In the genomic region with DNA sequence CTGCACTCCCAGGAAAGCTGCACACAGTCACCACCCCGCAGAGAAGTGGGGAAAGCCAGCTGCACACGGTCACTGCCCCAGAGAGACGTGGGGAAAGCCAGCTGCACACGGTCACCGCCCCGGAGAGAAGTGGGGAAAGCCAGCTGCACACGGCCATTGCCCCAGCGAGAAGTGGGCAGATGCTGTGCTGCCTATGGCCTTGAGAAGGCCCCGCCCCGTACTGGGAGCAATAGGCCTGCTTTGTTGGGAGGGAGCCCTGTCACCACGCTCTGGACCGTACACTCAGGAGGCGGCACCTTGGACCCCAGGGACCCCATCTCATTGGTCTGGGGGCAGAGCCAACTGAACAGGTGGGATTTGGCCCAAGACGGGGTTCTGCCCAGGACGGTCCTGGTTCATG, we compare ENCODE assay signal across 23 cellular contexts. TPM values are rescaled to one million over a fixed set of nuclear protein-coding genes. Genes with fewer than 3 reads are reported as not detected.
DNase-seq lines count a peak whose midpoint lies in the region; ATAC-seq, FAIRE-seq and TF ChIP-seq lines count a peak whose summit lies in the region.
"Had no signal": no experiment of that assay in that cellular context is flagged by ENCODE, and none has a peak within 500 bp of the region (broad histone marks: within the 10 kb centered on the region; RNA-seq: fewer than 3 reads in every experiment).

No MANE protein-coding gene starts in this region.

- no peak for TF ChIP-seq RAD21 in HepG2 (CRISPR knock-in tag; IDR thresholded peaks at IDR 0.05)

- WGBS in HepG2 (ENCODE audit: low lambda C conversion rate), result 55% methylated on average over 8 of the region's 15 CpGs
- whole genome bisulfite sequencing in right lobe of liver (ENCODE audit: insufficient coverage, low coverage, low lambda C conversion rate, missing lambda C conversion rate), result no CpG with 5 or more reads among the region's 15 CpGs

- TF ChIP-seq POLR2A in HepG2 (IDR thresholded peaks at IDR 0.05; ENCODE audit: insufficient read depth in 1 of 2, low read depth in 2 of 2, low read length in 2 of 2), result no peak
- TF ChIP-seq POLR2A in right lobe of liver (IDR thresholded peaks at IDR 0.05), result no peak

- no peaks in the 10 kb centered on the region for H3K36me3 Mint-ChIP-seq in nephron (ENCODE audit: low read depth)

- H3K36me3 ChIP-seq in HepG2 (replicated peaks in 1 of 2; ENCODE audit: control insufficient read depth in 1 of 2, insufficient read depth in 2 of 2, low read length in 2 of 2), result no peaks in the 10 kb centered on the region
- H3K36me3 ChIP-seq in right lobe of liver, result no peaks in the 10 kb centered on the region
- H3K36me3 ChIP-seq: Peyer's patch had no signal

- FAIRE-seq in HepG2 (lab: Jason Lieb, UNC), result no peak
- FAIRE-seq: A204.1, GM18507 had no signal

- H3K79me2 ChIP-seq in HepG2 (ENCODE audit: insufficient read depth, low read length), result no peaks in the 10 kb centered on the region

- no TSS peak for BruUV-seq in HepG2 (replicated peaks; lab: Mats Ljungman, UMichigan)

- H3K27ac Mint-ChIP-seq in nephron, result peak overlapping the region in 2 of 3 experiments; percentile 65 to 81
- H3K27ac Mint-ChIP-seq: CD4-positive, CD25-positive, alpha-beta regulatory T cell had no signal

- H3K4me1 ChIP-seq in HepG2 (ENCODE audit: insufficient read depth, low read length) (peaks cover 17% of the 10 kb centered on the region), right lobe of liver (no peaks in the 10 kb centered on the region)

- no peak overlapping the region for H3K4me2 ChIP-seq in HepG2 (ENCODE audit: low read depth, low read length)

- H3K4me3 ChIP-seq in HepG2 (replicated peaks in 1 of 3; ENCODE audit: insufficient read depth in 1 of 3, low read depth in 2 of 3, low read length in 3 of 3) (no peak overlapping the region), right lobe of liver (no peak overlapping the region)
- H3K4me3 ChIP-seq: Peyer's patch had no signal

- no peak overlapping the region for H2AFZ ChIP-seq in HepG2 (ENCODE audit: low read length)

- H3K27me3 ChIP-seq in HepG2 (ENCODE audit: control insufficient read depth in 1 of 2, insufficient read depth in 2 of 2, low read length in 2 of 2), result peaks cover 0 to 4% of the 10 kb centered on the region in 2 experiments; a peak in 3 of 5 replicates
- H3K27me3 ChIP-seq in right lobe of liver, result no peaks in the 10 kb centered on the region
- H3K27me3 ChIP-seq: Peyer's patch had no signal

- H3K9ac ChIP-seq in HepG2 (ENCODE audit: insufficient read depth, low read depth, low read length), result no peak overlapping the region

- POLR2A ChIA-PET in HepG2 (lab: Yijun Ruan, JAX), result no interaction called here

- H3K9me3 ChIP-seq in HepG2 (ENCODE audit: low read length) (no peaks in the 10 kb centered on the region), right lobe of liver (no peaks in the 10 kb centered on the region)
- H3K9me3 ChIP-seq: Peyer's patch had no signal

- no peak for TF ChIP-seq EP300 in HepG2 (IDR thresholded peaks at IDR 0.05; ENCODE audit: low read depth in 2 of 2, low read length in 2 of 2)
- no peak for TF ChIP-seq EP300 in HepG2 (CRISPR knock-in tag; IDR thresholded peaks at IDR 0.05; ENCODE audit: borderline replicate concordance)

- H3K27me3 Mint-ChIP-seq in nephron (ENCODE audit: low read depth), result peaks cover 5% of the 10 kb centered on the region

- CTCF ChIA-PET in HepG2 (lab: Yijun Ruan, JAX; ENCODE audit: low intra/inter-chr PET ratio, low total read pairs), result no interaction called here

- in situ Hi-C loops in HepG2 (cut with HindIII; ENCODE audit: extremely low pct_ligation_motif_present, low pct_unique_long_range_greater_than_20kb), result no loop called here

- intact Hi-C loops in HepG2 (cut with micrococcal nuclease; ENCODE audit: unreplicated experiment) (no loop called here), right lobe of liver (cut with DNase I) (no loop called here)

- no peak overlapping the region for H3K27ac ChIP-seq in HepG2 (ENCODE audit: extremely low read length, insufficient read depth, low read length)
- no peak overlapping the region for H3K27ac ChIP-seq in right lobe of liver
- H3K27ac ChIP-seq: Peyer's patch had no signal

- DNase-seq in HepG2 (ENCODE audit: low spot score) (peak; percentile 23), right lobe of liver (no peak), SHP77 (lab: John Stamatoyannopoulos, UW) (peak; percentile 72 to 74), NCI-H1417 treated with DMSO at 0.1 percent for 48 hours (lab: John Stamatoyannopoulos, UW) (no peak), iPS-NIHi7 (ENCODE audit: extremely low spot score) (no peak)
- DNase-seq: CD4-positive, CD25-positive, alpha-beta regulatory T cell; COR-L47; GDM1; Kasumi-1; NCI-H2107; NCI-H345; NCI-H526; Peyer's patch had no signal

- H3K4me1 Mint-ChIP-seq in nephron, result peaks cover 82% of the 10 kb centered on the region

- TF ChIP-seq CTCF in HepG2 (CRISPR knock-in tag; IDR thresholded peaks at IDR 0.05) (no peak), right lobe of liver (IDR thresholded peaks at IDR 0.05) (no peak), nephron (IDR thresholded peaks at IDR 0.05; ENCODE audit: unreplicated experiment in 3 of 3) (no peak)

- no peaks in the 10 kb centered on the region for H3K9me3 Mint-ChIP-seq in nephron
- H3K9me3 Mint-ChIP-seq: CD4-positive, CD25-positive, alpha-beta regulatory T cell had no signal

- no peaks in the 10 kb centered on the region for H4K20me1 ChIP-seq in HepG2 (ENCODE audit: insufficient read depth, low read length)

- no peak overlapping the region for H3K4me3 Mint-ChIP-seq in nephron
- H3K4me3 Mint-ChIP-seq: CD4-positive, CD25-positive, alpha-beta regulatory T cell had no signal

- ATAC-seq in HepG2 (peak; percentile 60), right lobe of liver (no peak), HG02759 (IDR thresholded peaks at IDR 0.05; ENCODE audit: unreplicated experiment) (no peak)

RNA-seq across cellular contexts. Expression of gene GPR153, which starts 4.3 kb away (rescaled TPM):
- 0.27 and 0.31 TPM in 2 replicates for total RNA-seq in HepG2 (2016; rRNA removed; fragmentation: Illumina TruSeq; extraction: Trizol)
- total RNA-seq in HepG2 (2016; cell fraction: cytosol; rRNA removed; fragmentation: Illumina TruSeq; extraction: Trizol; ENCODE audit: low read depth), result 0.09 and 0.10 TPM in 2 replicates
- 0.12 and 0.28 TPM in 2 replicates for total RNA-seq in HepG2 (2016; cell fraction: insoluble cytoplasmic fraction; rRNA removed; fragmentation: Illumina TruSeq; extraction: Trizol)
- 0.34 TPM in 2 replicates for total RNA-seq in HepG2 (2016; cell fraction: membrane; rRNA removed; fragmentation: Illumina TruSeq; extraction: Trizol)
- 0.31 TPM in 2 replicates for total RNA-seq in HepG2 (2016; cell fraction: nucleus; rRNA removed; fragmentation: Illumina TruSeq; extraction: Trizol)
- 0.22 and 0.44 TPM in 2 replicates for polyA plus RNA-seq in HepG2 (2011; rRNA removed)
- 0.19 and 0.31 TPM in 2 replicates for polyA plus RNA-seq in HepG2 (2011; cell fraction: cytosol; rRNA removed)
- 0.50 and 0.85 TPM in 2 replicates for polyA plus RNA-seq in HepG2 (2011; cell fraction: nucleus; rRNA removed)
- 0.15 and 0.28 TPM in 2 replicates for polyA plus RNA-seq in HepG2 (2012)
- polyA plus RNA-seq in HepG2 (2016; cell fraction: cytosol; fragmentation: Illumina TruSeq; extraction: Trizol; ENCODE audit: low read depth), result 0.09 and 0.19 TPM in 2 replicates
- polyA plus RNA-seq in HepG2 (2016; cell fraction: insoluble cytoplasmic fraction; fragmentation: Illumina TruSeq; extraction: Trizol; ENCODE audit: low read depth), result 0.29 and 0.35 TPM in 2 replicates
- polyA plus RNA-seq in HepG2 (2016; cell fraction: membrane; fragmentation: Illumina TruSeq; extraction: Trizol; ENCODE audit: low read depth), result 0.34 and 0.41 TPM in 2 replicates
- 0.17 and 0.36 TPM in 2 replicates for polyA plus RNA-seq in HepG2 (2016; cell fraction: nucleus; fragmentation: Illumina TruSeq; extraction: Trizol; ENCODE audit: insufficient read depth, low read depth)
- 0.98 and 5.5 TPM in 2 replicates for polyA minus RNA-seq in HepG2 (2011; rRNA and poly(A)+ RNA removed; ENCODE audit: low replicate concordance)
- 0.30 and 0.44 TPM in 2 replicates for polyA minus RNA-seq in HepG2 (2011; cell fraction: cytosol; rRNA and poly(A)+ RNA removed)
- 0.25 and 0.26 TPM in 2 replicates for polyA minus RNA-seq in HepG2 (2011; cell fraction: nucleus; rRNA and poly(A)+ RNA removed)
- total RNA-seq in right lobe of liver, result 10 to 100 TPM in 1 of 6 experiments, 1 to 10 TPM in 5; 1.5 to 34.6 (median 6.6) TPM
- total RNA-seq: OCI-LY7 had no signal
- polyA plus RNA-seq: CD4-positive, CD25-positive, alpha-beta regulatory T cell had no signal

RNA-seq across cellular contexts. Expression of gene HES3, which starts 21.2 kb away (rescaled TPM):
- total RNA-seq in HepG2 (2016; rRNA removed; fragmentation: Illumina TruSeq; extraction: Trizol) (not detected in 2 replicates), right lobe of liver (not detected)
- total RNA-seq in HepG2 (2016; cell fraction: cytosol; rRNA removed; fragmentation: Illumina TruSeq; extraction: Trizol; ENCODE audit: low read depth), result not detected in 2 replicates
- not detected in 2 replicates for total RNA-seq in HepG2 (2016; cell fraction: insoluble cytoplasmic fraction; rRNA removed; fragmentation: Illumina TruSeq; extraction: Trizol)
- not detected in 2 replicates for total RNA-seq in HepG2 (2016; cell fraction: membrane; rRNA removed; fragmentation: Illumina TruSeq; extraction: Trizol)
- total RNA-seq in HepG2 (2016; cell fraction: nucleus; rRNA removed; fragmentation: Illumina TruSeq; extraction: Trizol), result not detected in 2 replicates
- polyA plus RNA-seq in HepG2 (2011; rRNA removed), result not detected in 2 replicates
- polyA plus RNA-seq in HepG2 (2011; cell fraction: cytosol; rRNA removed), result not detected in 2 replicates
- polyA plus RNA-seq in HepG2 (2011; cell fraction: nucleus; rRNA removed), result not detected in 2 replicates
- not detected in 2 replicates for polyA plus RNA-seq in HepG2 (2012)
- polyA plus RNA-seq in HepG2 (2016; cell fraction: cytosol; fragmentation: Illumina TruSeq; extraction: Trizol; ENCODE audit: low read depth), result not detected in 2 replicates
- polyA plus RNA-seq in HepG2 (2016; cell fraction: insoluble cytoplasmic fraction; fragmentation: Illumina TruSeq; extraction: Trizol; ENCODE audit: low read depth), result not detected in 2 replicates
- polyA plus RNA-seq in HepG2 (2016; cell fraction: membrane; fragmentation: Illumina TruSeq; extraction: Trizol; ENCODE audit: low read depth), result not detected in 2 replicates
- polyA plus RNA-seq in HepG2 (2016; cell fraction: nucleus; fragmentation: Illumina TruSeq; extraction: Trizol; ENCODE audit: insufficient read depth, low read depth), result not detected in 2 replicates
- polyA minus RNA-seq in HepG2 (2011; rRNA and poly(A)+ RNA removed; ENCODE audit: low replicate concordance), result not detected in 2 replicates
- polyA minus RNA-seq in HepG2 (2011; cell fraction: cytosol; rRNA and poly(A)+ RNA removed), result not detected in 2 replicates
- not detected in 2 replicates for polyA minus RNA-seq in HepG2 (2011; cell fraction: nucleus; rRNA and poly(A)+ RNA removed)
- total RNA-seq: CD4-positive, CD25-positive, alpha-beta regulatory T cell; Daoy; H4; MCF 10A; OCI-LY7; Peyer's patch; SK-MEL-5; T-helper 1 cell treated with Interleukin-12 subunit alpha and Interleukin-12 subunit beta and Interleukin-4 antibody, amounts not matched to agents 30 ng/mL and 1 ng/mL, for 36 hours had no signal
- polyA plus RNA-seq: CD4-positive, CD25-positive, alpha-beta regulatory T cell had no signal

RNA-seq across cellular contexts. Expression of gene ICMT, which starts 29.4 kb away (rescaled TPM):
- total RNA-seq in HepG2 (2016; rRNA removed; fragmentation: Illumina TruSeq; extraction: Trizol) (61.7 and 69.7 TPM in 2 replicates), right lobe of liver (10 to 100 TPM; 15.9 to 28.5 (median 20.4) TPM)
- total RNA-seq in HepG2 (2016; cell fraction: cytosol; rRNA removed; fragmentation: Illumina TruSeq; extraction: Trizol; ENCODE audit: low read depth), result 23.7 and 29.8 TPM in 2 replicates
- 60.0 and 68.5 TPM in 2 replicates for total RNA-seq in HepG2 (2016; cell fraction: insoluble cytoplasmic fraction; rRNA removed; fragmentation: Illumina TruSeq; extraction: Trizol)
- 90.0 and 91.4 TPM in 2 replicates for total RNA-seq in HepG2 (2016; cell fraction: membrane; rRNA removed; fragmentation: Illumina TruSeq; extraction: Trizol)
- total RNA-seq in HepG2 (2016; cell fraction: nucleus; rRNA removed; fragmentation: Illumina TruSeq; extraction: Trizol), result 45.6 and 50.8 TPM in 2 replicates
- 23.1 and 24.6 TPM in 2 replicates for polyA plus RNA-seq in HepG2 (2011; rRNA removed)
- 23.8 and 31.3 TPM in 2 replicates for polyA plus RNA-seq in HepG2 (2011; cell fraction: cytosol; rRNA removed)
- polyA plus RNA-seq in HepG2 (2011; cell fraction: nucleus; rRNA removed), result 8.9 and 10.8 TPM in 2 replicates
- 26.0 and 27.3 TPM in 2 replicates for polyA plus RNA-seq in HepG2 (2012)
- 38.8 and 46.6 TPM in 2 replicates for polyA plus RNA-seq in HepG2 (2016; cell fraction: cytosol; fragmentation: Illumina TruSeq; extraction: Trizol; ENCODE audit: low read depth)
- polyA plus RNA-seq in HepG2 (2016; cell fraction: insoluble cytoplasmic fraction; fragmentation: Illumina TruSeq; extraction: Trizol; ENCODE audit: low read depth), result 66.5 and 67.0 TPM in 2 replicates
- 87.3 and 91.3 TPM in 2 replicates for polyA plus RNA-seq in HepG2 (2016; cell fraction: membrane; fragmentation: Illumina TruSeq; extraction: Trizol; ENCODE audit: low read depth)
- polyA plus RNA-seq in HepG2 (2016; cell fraction: nucleus; fragmentation: Illumina TruSeq; extraction: Trizol; ENCODE audit: insufficient read depth, low read depth), result 77.9 and 79.1 TPM in 2 replicates
- 42.4 and 109 TPM in 2 replicates for polyA minus RNA-seq in HepG2 (2011; rRNA and poly(A)+ RNA removed; ENCODE audit: low replicate concordance)
- polyA minus RNA-seq in HepG2 (2011; cell fraction: cytosol; rRNA and poly(A)+ RNA removed), result 24.0 and 31.1 TPM in 2 replicates
- polyA minus RNA-seq in HepG2 (2011; cell fraction: nucleus; rRNA and poly(A)+ RNA removed), result 12.5 and 14.2 TPM in 2 replicates

RNA-seq across cellular contexts. Expression of gene RNF207, which starts 59.3 kb away (rescaled TPM):
- 1.7 and 9.8 TPM in 2 replicates for total RNA-seq in HepG2 (2016; rRNA removed; fragmentation: Illumina TruSeq; extraction: Trizol)
- 2.0 and 3.0 TPM in 2 replicates for total RNA-seq in HepG2 (2016; cell fraction: cytosol; rRNA removed; fragmentation: Illumina TruSeq; extraction: Trizol; ENCODE audit: low read depth)
- total RNA-seq in HepG2 (2016; cell fraction: insoluble cytoplasmic fraction; rRNA removed; fragmentation: Illumina TruSeq; extraction: Trizol), result 2.1 and 8.9 TPM in 2 replicates
- total RNA-seq in HepG2 (2016; cell fraction: membrane; rRNA removed; fragmentation: Illumina TruSeq; extraction: Trizol), result 2.4 and 2.5 TPM in 2 replicates
- 14.8 and 17.7 TPM in 2 replicates for total RNA-seq in HepG2 (2016; cell fraction: nucleus; rRNA removed; fragmentation: Illumina TruSeq; extraction: Trizol)
- polyA plus RNA-seq in HepG2 (2011; rRNA removed), result 15.9 and 17.9 TPM in 2 replicates
- polyA plus RNA-seq in HepG2 (2011; cell fraction: cytosol; rRNA removed), result 3.1 and 5.5 TPM in 2 replicates
- 282 and 411 TPM in 2 replicates for polyA plus RNA-seq in HepG2 (2011; cell fraction: nucleus; rRNA removed)
- polyA plus RNA-seq in HepG2 (2012), result 3.9 and 4.0 TPM in 2 replicates
- 0.45 and 0.62 TPM in 2 replicates for polyA plus RNA-seq in HepG2 (2016; cell fraction: cytosol; fragmentation: Illumina TruSeq; extraction: Trizol; ENCODE audit: low read depth)
- 1.8 and 3.9 TPM in 2 replicates for polyA plus RNA-seq in HepG2 (2016; cell fraction: insoluble cytoplasmic fraction; fragmentation: Illumina TruSeq; extraction: Trizol; ENCODE audit: low read depth)
- polyA plus RNA-seq in HepG2 (2016; cell fraction: membrane; fragmentation: Illumina TruSeq; extraction: Trizol; ENCODE audit: low read depth), result 0.85 and 1.2 TPM in 2 replicates
- polyA plus RNA-seq in HepG2 (2016; cell fraction: nucleus; fragmentation: Illumina TruSeq; extraction: Trizol; ENCODE audit: insufficient read depth, low read depth), result 47.0 and 48.9 TPM in 2 replicates
- polyA minus RNA-seq in HepG2 (2011; rRNA and poly(A)+ RNA removed; ENCODE audit: low replicate concordance), result 16.5 and 27.5 TPM in 2 replicates
- 2.5 TPM in 2 replicates for polyA minus RNA-seq in HepG2 (2011; cell fraction: cytosol; rRNA and poly(A)+ RNA removed)
- 30.0 and 38.2 TPM in 2 replicates for polyA minus RNA-seq in HepG2 (2011; cell fraction: nucleus; rRNA and poly(A)+ RNA removed)
- total RNA-seq in right lobe of liver, result 10 to 100 TPM in 5 of 6 experiments, 1 to 10 TPM in 1; 8.4 to 20.5 (median 14.4) TPM
- total RNA-seq: OCI-LY7 had no signal

Comparison
In these comparisons a context has a peak if more than half of its experiments do, and no peak if none do; other contexts are left out.
1. DNase-seq: peak in HepG2 (single experiment) and SHP77 (2 of 2); none in right lobe of liver (0 of 3), NCI-H1417 treated with DMSO at 0.1 percent for 48 hours (single experiment) and iPS-NIHi7 (single experiment).